In the genomic region with DNA sequence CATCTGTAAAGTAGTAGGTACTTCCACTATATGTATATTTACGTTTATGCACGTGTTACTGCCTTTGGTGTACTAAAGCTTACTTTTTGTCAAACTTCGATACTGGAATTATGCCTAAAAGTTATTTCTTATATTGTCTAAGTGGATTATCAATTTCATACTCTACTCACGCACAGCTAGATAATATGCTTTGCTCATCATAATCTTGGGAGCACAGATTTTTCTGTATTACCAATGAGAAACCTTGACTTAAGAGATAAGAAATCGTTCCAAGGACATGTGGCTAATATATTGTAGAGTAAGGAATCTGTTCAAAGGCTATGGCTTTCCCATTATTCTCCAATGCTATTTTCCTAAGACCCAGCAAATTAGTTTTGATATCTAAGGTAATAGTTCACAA, we compare ENCODE assay signal across 1 cellular context.
TF ChIP-seq lines count a peak whose summit lies in the region.

No MANE protein-coding gene starts in this region.

TF ChIP-seq in IMR-90, 13 proteins besides CTCF, POLR2A, EP300 and RAD21 (continued from another document):
- TF ChIP-seq MAFK (IDR thresholded peaks at IDR 0.05; ENCODE audit: low read depth, low read length) (peak; percentile 65), RCOR1 (IDR thresholded peaks at IDR 0.05; ENCODE audit: insufficient replicate concordance, low read length) (no peak)
